In the genomic region with DNA sequence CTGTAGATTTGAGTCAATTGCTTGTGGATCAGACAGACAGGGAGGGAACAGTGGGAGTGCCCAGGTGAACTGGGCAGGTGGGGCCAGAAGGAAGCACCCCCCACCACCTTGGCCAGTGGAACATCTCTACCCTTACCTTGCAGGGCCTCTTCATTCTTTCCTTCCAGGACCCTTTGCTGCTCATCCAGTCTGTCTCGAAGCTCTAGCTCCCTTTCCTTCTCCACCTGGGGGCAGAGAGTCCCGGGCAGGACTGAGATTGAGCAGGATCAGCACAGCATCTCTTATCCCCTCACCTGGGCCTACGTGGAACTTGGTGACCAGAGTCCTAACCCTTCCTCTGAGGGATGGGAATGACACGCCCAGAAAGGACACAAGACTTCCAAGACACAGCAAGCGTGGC, we compare ENCODE assay signal across 29 cellular contexts. TPM values are rescaled to one million over a fixed set of nuclear protein-coding genes. Genes with fewer than 3 reads are reported as not detected.
DNase-seq lines count a peak whose midpoint lies in the region; ATAC-seq and TF ChIP-seq lines count a peak whose summit lies in the region.
"Had no signal": no experiment of that assay in that cellular context is flagged by ENCODE, and none has a peak within 500 bp of the region (broad histone marks: within the 10 kb centered on the region; RNA-seq: fewer than 3 reads in every experiment).

No MANE protein-coding gene starts in this region.

- H3K27me3 ChIP-seq in CD4-positive, alpha-beta T cell (ENCODE audit: control insufficient read depth, insufficient read depth, low read length), result no peaks in the 10 kb centered on the region
- no peaks in the 10 kb centered on the region for H3K27me3 ChIP-seq in CD8-positive, alpha-beta memory T cell (ENCODE audit: insufficient read depth, low read length, poor library complexity, severe bottlenecking)
- no peaks in the 10 kb centered on the region for H3K27me3 ChIP-seq in naive thymus-derived CD4-positive, alpha-beta T cell (ENCODE audit: control insufficient read depth in 2 of 2, insufficient read depth in 2 of 2, low read length in 2 of 2)
- H3K27me3 ChIP-seq: colonic mucosa, heart left ventricle, neutrophil, Peyer's patch, sigmoid colon, SJCRH30, uterus had no signal

- POLR2A ChIA-PET in CD4-positive, alpha-beta T cell (lab: Charles Lee), result interaction anchor here (1.3 kb wide), 1 partner anchor 12 kb away, joined by 4 read pairs; no protein-coding TSS in a partner anchor
- POLR2A ChIA-PET in CD8-positive, alpha-beta memory T cell (lab: Charles Lee), result no interaction called here
- POLR2A ChIA-PET in naive thymus-derived CD4-positive, alpha-beta T cell (lab: Charles Lee), result interaction anchor here (1.2 kb wide), 1 partner anchor 15 kb away, joined by 3 read pairs; no protein-coding TSS in a partner anchor

- no peaks in the 10 kb centered on the region for H3K27me3 Mint-ChIP-seq in CD4-positive, alpha-beta T cell
- no peaks in the 10 kb centered on the region for H3K27me3 Mint-ChIP-seq in CD8-positive, alpha-beta memory T cell
- H3K27me3 Mint-ChIP-seq in naive thymus-derived CD4-positive, alpha-beta T cell, result no peaks in the 10 kb centered on the region
- H3K27me3 Mint-ChIP-seq: activated CD8-positive, alpha-beta T cell treated with anti-CD3 and anti-CD28 coated beads for 36 hours; progenitor cell of endocrine pancreas; stimulated activated naive B cell treated with anti-CD40 and anti-IgM and Interleukin-4, amounts not matched to agents 10 μg/mL and 1 μg/mL and 100 μg/mL, for 72 hours had no signal

- peak overlapping the region; percentile 61 for H3K27ac Mint-ChIP-seq in CD4-positive, alpha-beta T cell
- H3K27ac Mint-ChIP-seq in CD8-positive, alpha-beta memory T cell, result peak overlapping the region in 6 of 8 donors; percentile 20 to 92 (median 83)
- peak overlapping the region in 8 of 9 donors; percentile 45 to 86 (median 80) for H3K27ac Mint-ChIP-seq in naive thymus-derived CD4-positive, alpha-beta T cell
- H3K27ac Mint-ChIP-seq: activated naive CD4-positive, alpha-beta T cell treated with anti-CD3 and anti-CD28 coated beads for 36 hours; progenitor cell of endocrine pancreas; stimulated activated naive B cell treated with anti-CD40 and anti-IgM and Interleukin-4, amounts not matched to agents 10 μg/mL and 1 μg/mL and 100 μg/mL, for 72 hours had no signal

- peaks cover 12% of the 10 kb centered on the region for H3K36me3 ChIP-seq in CD8-positive, alpha-beta memory T cell (ENCODE audit: insufficient read depth, low read length)
- peaks cover 0 to 54% (median 12%) of the 10 kb centered on the region in 3 experiments for H3K36me3 ChIP-seq in naive thymus-derived CD4-positive, alpha-beta T cell (ENCODE audit: control insufficient read depth in 2 of 3, insufficient read depth in 3 of 3, low read length in 3 of 3)
- H3K36me3 ChIP-seq: colonic mucosa, SJCRH30, uterus had no signal

- H3K4me1 ChIP-seq in CD8-positive, alpha-beta memory T cell (ENCODE audit: insufficient read depth, low read length), result peaks cover 27% of the 10 kb centered on the region
- H3K4me1 ChIP-seq in naive thymus-derived CD4-positive, alpha-beta T cell (ENCODE audit: control insufficient read depth in 2 of 2, insufficient read depth in 2 of 2, low read length in 2 of 2), result peaks cover 27 to 31% of the 10 kb centered on the region in 2 donors
- H3K4me1 ChIP-seq: colonic mucosa, SJCRH30, uterus had no signal

- no peak for DNase-seq in CD4-positive, alpha-beta T cell
- no peak for DNase-seq in CD8-positive, alpha-beta memory T cell
- peak; percentile 40 for DNase-seq in activated CD8-positive, alpha-beta memory T cell treated with anti-CD3 and anti-CD28 coated beads, Interleukin-2, amount 50 U/mL, for 48 hours
- DNase-seq in naive thymus-derived CD4-positive, alpha-beta T cell, result no peak
- DNase-seq in AML-193 (lab: John Stamatoyannopoulos, UW), result no peak
- DNase-seq: activated CD4-positive, CD25-positive, alpha-beta regulatory T cell; activated CD8-positive, alpha-beta T cell treated with anti-CD3 and anti-CD28 coated beads for 36 hours; activated naive CD4-positive, alpha-beta T cell treated with anti-CD3 and anti-CD28 coated beads for 36 hours; activated T-cell treated with anti-CD3 and anti-CD28 coated beads, Interleukin-2, amount 50 U/mL, for 1 hour; anterior cingulate cortex; colonic mucosa; foreskin fibroblast; H7; kidney glomerular epithelial cell; NCI-H1105 treated with DMSO at 0.1 percent for 48 hours; NCI-H2029; NCI-H69; sigmoid colon; SJCRH30; stimulated activated CD4-positive, alpha-beta T cell treated with anti-CD3 and anti-CD28 coated beads, Interleukin-4, amount 100 ng/mL, for 4 hours; stimulated activated naive B cell treated with anti-CD40 and anti-IgM and Interleukin-4, amounts not matched to agents 10 μg/mL and 1 μg/mL and 100 μg/mL, for 72 hours; uterus had no signal

- no peak for ATAC-seq in CD4-positive, alpha-beta T cell (ENCODE audit: poor library complexity)
- ATAC-seq in naive thymus-derived CD4-positive, alpha-beta T cell, result no peak
- ATAC-seq in HG02884 (IDR thresholded peaks at IDR 0.05; ENCODE audit: unreplicated experiment), result no peak
- no peak for ATAC-seq in HG02981 (IDR thresholded peaks at IDR 0.05; ENCODE audit: unreplicated experiment)
- ATAC-seq: activated CD8-positive, alpha-beta T cell treated with anti-CD3 and anti-CD28 coated beads for 36 hours; heart left ventricle; stimulated activated naive B cell treated with anti-CD40 and anti-IgM and Interleukin-4, amounts not matched to agents 10 μg/mL and 1 μg/mL and 100 μg/mL, for 72 hours had no signal

- peaks cover 86% of the 10 kb centered on the region for H3K36me3 Mint-ChIP-seq in CD4-positive, alpha-beta T cell (ENCODE audit: low read depth)
- peaks cover 0 to 72% (median 16%) of the 10 kb centered on the region in 3 donors for H3K36me3 Mint-ChIP-seq in CD8-positive, alpha-beta memory T cell
- peaks cover 17 to 68% (median 59%) of the 10 kb centered on the region in 5 donors for H3K36me3 Mint-ChIP-seq in naive thymus-derived CD4-positive, alpha-beta T cell

- peaks cover 67% of the 10 kb centered on the region for H3K4me1 Mint-ChIP-seq in CD4-positive, alpha-beta T cell (ENCODE audit: low read depth)
- peaks cover 54 to 64% (median 59%) of the 10 kb centered on the region in 3 donors for H3K4me1 Mint-ChIP-seq in CD8-positive, alpha-beta memory T cell
- H3K4me1 Mint-ChIP-seq in naive thymus-derived CD4-positive, alpha-beta T cell, result peaks cover 30 to 70% (median 64%) of the 10 kb centered on the region in 7 donors

- H3K4me3 Mint-ChIP-seq in CD4-positive, alpha-beta T cell, result no peak overlapping the region
- no peak overlapping the region for H3K4me3 Mint-ChIP-seq in CD8-positive, alpha-beta memory T cell
- no peak overlapping the region for H3K4me3 Mint-ChIP-seq in naive thymus-derived CD4-positive, alpha-beta T cell
- H3K4me3 Mint-ChIP-seq: activated CD8-positive, alpha-beta T cell treated with anti-CD3 and anti-CD28 coated beads for 36 hours; activated naive CD4-positive, alpha-beta T cell treated with anti-CD3 and anti-CD28 coated beads for 36 hours; stimulated activated naive B cell treated with anti-CD40 and anti-IgM and Interleukin-4, amounts not matched to agents 10 μg/mL and 1 μg/mL and 100 μg/mL, for 72 hours had no signal

- CTCF ChIA-PET in CD4-positive, alpha-beta T cell (lab: Charles Lee), result interaction anchor here (0.6 kb wide), 1 partner anchor 37 kb away, joined by 3 read pairs; no protein-coding TSS in a partner anchor
- CTCF ChIA-PET in CD8-positive, alpha-beta memory T cell (lab: Charles Lee), result no interaction called here
- CTCF ChIA-PET in naive thymus-derived CD4-positive, alpha-beta T cell (lab: Charles Lee), result interaction anchor here (1.0 kb wide), 1 partner anchor 83 kb away, joined by 3 read pairs; no protein-coding TSS in a partner anchor

- H3K9me3 Mint-ChIP-seq in CD4-positive, alpha-beta T cell, result peaks cover 2% of the 10 kb centered on the region
- no peaks in the 10 kb centered on the region for H3K9me3 Mint-ChIP-seq in CD8-positive, alpha-beta memory T cell
- H3K9me3 Mint-ChIP-seq in naive thymus-derived CD4-positive, alpha-beta T cell, result peaks cover 0 to 3% (median 0%) of the 10 kb centered on the region in 11 donors
- H3K9me3 Mint-ChIP-seq: activated naive CD4-positive, alpha-beta T cell treated with anti-CD3 and anti-CD28 coated beads for 36 hours had no signal

- intact Hi-C loops in CD4-positive, alpha-beta T cell (cut with DNase I, micrococcal nuclease), result loop anchor here in 1 of 2 experiments (5.0 kb wide), 1 partner anchor 38 kb away; no protein-coding TSS in a partner anchor
- intact Hi-C loops in naive thymus-derived CD4-positive, alpha-beta T cell (cut with micrococcal nuclease), result loop anchor here in 1 of 2 donors (5.0 kb wide), 1 partner anchor 33 kb away; no protein-coding TSS in a partner anchor

- no peaks in the 10 kb centered on the region for H3K9me3 ChIP-seq in CD4-positive, alpha-beta T cell (ENCODE audit: control insufficient read depth, low read length)
- H3K9me3 ChIP-seq in CD8-positive, alpha-beta memory T cell (ENCODE audit: low read length), result no peaks in the 10 kb centered on the region
- no peaks in the 10 kb centered on the region for H3K9me3 ChIP-seq in naive thymus-derived CD4-positive, alpha-beta T cell (ENCODE audit: control insufficient read depth in 2 of 3, low read length in 3 of 3)
- H3K9me3 ChIP-seq: colonic mucosa, heart left ventricle, neutrophil, Peyer's patch, sigmoid colon, SJCRH30, uterus had no signal

- no peak overlapping the region for H3K4me3 ChIP-seq in CD8-positive, alpha-beta memory T cell (ENCODE audit: low read length)
- H3K4me3 ChIP-seq in naive thymus-derived CD4-positive, alpha-beta T cell (ENCODE audit: low read length), result no peak overlapping the region
- H3K4me3 ChIP-seq: colonic mucosa, heart left ventricle, lung, Peyer's patch, sigmoid colon, SJCRH30, uterus had no signal

- H3K27ac ChIP-seq in CD4-positive, alpha-beta T cell (ENCODE audit: low read depth, low read length), result no peak overlapping the region
- H3K27ac ChIP-seq in CD8-positive, alpha-beta memory T cell (ENCODE audit: low read depth, low read length), result no peak overlapping the region
- peak overlapping the region; percentile 20 for H3K27ac ChIP-seq in naive thymus-derived CD4-positive, alpha-beta T cell (ENCODE audit: low read depth, low read length)
- H3K27ac ChIP-seq: colonic mucosa, heart left ventricle, neutrophil, Peyer's patch, SJCRH30, uterus had no signal

- TF ChIP-seq CTCF in CD4-positive, alpha-beta T cell (IDR thresholded peaks at IDR 0.05), result no peak

RNA-seq across cellular contexts. Expression of gene CCDC69, which starts 25.0 kb away (rescaled TPM):
- 10 to 100 TPM; 68.0 to 68.9 TPM for total RNA-seq in CD4-positive, alpha-beta T cell
- 10 to 100 TPM; 47.9 to 50.5 TPM for total RNA-seq in CD8-positive, alpha-beta memory T cell
- 134 TPM for polyA plus RNA-seq in CD8-positive, alpha-beta memory T cell
- 100 to 1,000 TPM in 1 of 5 experiments, 10 to 100 TPM in 4; 63.6 to 104 (median 94.1) TPM for total RNA-seq in naive thymus-derived CD4-positive, alpha-beta T cell
- polyA plus RNA-seq in naive thymus-derived CD4-positive, alpha-beta T cell, result 100 to 1,000 TPM in 1 of 2 donors, 10 to 100 TPM in 1; 70.4 to 112 TPM

RNA-seq across cellular contexts. Expression of gene ANXA6, which starts 41.3 kb away (rescaled TPM):
- 100 to 1,000 TPM; 108 to 130 TPM for total RNA-seq in CD4-positive, alpha-beta T cell
- total RNA-seq in CD8-positive, alpha-beta memory T cell, result 100 to 1,000 TPM; 452 to 459 TPM
- 351 TPM for polyA plus RNA-seq in CD8-positive, alpha-beta memory T cell
- total RNA-seq in naive thymus-derived CD4-positive, alpha-beta T cell, result 100 to 1,000 TPM; 212 to 512 (median 272) TPM
- 100 to 1,000 TPM; 272 to 295 TPM for polyA plus RNA-seq in naive thymus-derived CD4-positive, alpha-beta T cell

RNA-seq across cellular contexts. Expression of gene GM2A, which starts 54.1 kb away (rescaled TPM):
- 1 to 10 TPM; 3.1 to 4.1 TPM for total RNA-seq in CD4-positive, alpha-beta T cell
- total RNA-seq in CD8-positive, alpha-beta memory T cell, result 10 to 100 TPM; 12.7 to 14.9 TPM
- 4.7 TPM for polyA plus RNA-seq in CD8-positive, alpha-beta memory T cell
- 10 to 100 TPM; 11.1 to 45.6 (median 16.9) TPM for total RNA-seq in naive thymus-derived CD4-positive, alpha-beta T cell
- polyA plus RNA-seq in naive thymus-derived CD4-positive, alpha-beta T cell, result 1 to 10 TPM; 5.0 to 5.4 TPM
